8 cellular contexts compared by ENCODE assay signal in genomic region chr14:50943943-50944646, GRCh38. TPM values are rescaled to one million over a fixed set of nuclear protein-coding genes. Genes with fewer than 3 reads are reported as not detected.
DNase-seq lines count a peak whose midpoint lies in the region; ATAC-seq lines count a peak whose summit lies in the region.

TSS of gene PYGL (minus strand) at chr14:50944483. CDS start at chr14:50944403, 80 bp downstream.

- ATAC-seq in GM19351 (IDR thresholded peaks at IDR 0.05; ENCODE audit: unreplicated experiment) (peak; percentile 88), T-cell (replicated peaks in 1 of 4) (peak; percentile 47 to 72 (median 61)), left lobe of liver (peak; percentile 88), GM18517 (IDR thresholded peaks at IDR 0.05; ENCODE audit: unreplicated experiment) (no peak)

- no peak within 1 kb of the TSS for H3K27ac Mint-ChIP-seq in T-cell
- peak within 1 kb of the TSS; percentile 94 for H3K27ac Mint-ChIP-seq in dendritic cell treated with granulocyte-macrophage colony-stimulating factor and Interleukin-4, amounts not matched to agents 40 ng/mL and 50 ng/mL, for 4 days

- H3K27me3 Mint-ChIP-seq in T-cell, result peaks cover 38 to 47% of the 10 kb centered on the region in 2 donors
- no peaks in the 10 kb centered on the region for H3K27me3 Mint-ChIP-seq in dendritic cell treated with granulocyte-macrophage colony-stimulating factor and Interleukin-4, amounts not matched to agents 40 ng/mL and 50 ng/mL, for 4 days

- peak within 1 kb of the TSS; percentile 53 for H3K4me3 ChIP-seq in Jurkat, Clone E6-1 (ENCODE audit: low read length)

- H3K4me1 Mint-ChIP-seq in T-cell, result peaks cover 10 to 16% (median 11%) of the 10 kb centered on the region in 3 donors
- H3K4me1 Mint-ChIP-seq in dendritic cell treated with granulocyte-macrophage colony-stimulating factor and Interleukin-4, amounts not matched to agents 40 ng/mL and 50 ng/mL, for 4 days (ENCODE audit: low read depth), result peaks cover 34% of the 10 kb centered on the region

- POLR2A ChIA-PET in T-cell (lab: Charles Lee), result no interaction called here

- H3K4me3 Mint-ChIP-seq in T-cell, result peak within 1 kb of the TSS; percentile 76 to 90 (median 80)
- H3K4me3 Mint-ChIP-seq in dendritic cell treated with granulocyte-macrophage colony-stimulating factor and Interleukin-4, amounts not matched to agents 40 ng/mL and 50 ng/mL, for 4 days, result peak within 1 kb of the TSS; percentile 92

- peak; percentile 88 for DNase-seq in CD1c-positive myeloid dendritic cell (ENCODE audit: extremely low spot score)
- DNase-seq in Jurkat, Clone E6-1 (ENCODE audit: low read depth, low spot score), result no peak
- peak in 15 of 34 experiments; percentile 2 to 32 (median 12) for DNase-seq in T-cell
- peak; percentile 90 for DNase-seq in left lobe of liver (ENCODE audit: low spot score)
- DNase-seq in stimulated activated CD4-positive, alpha-beta T cell treated with anti-CD3 and anti-CD28 coated beads, Interleukin-4, amount 100 ng/mL, for 1 hour, result peak; percentile 28

- no peaks in the 10 kb centered on the region for H3K36me3 Mint-ChIP-seq in T-cell
- H3K36me3 Mint-ChIP-seq in dendritic cell treated with granulocyte-macrophage colony-stimulating factor and Interleukin-4, amounts not matched to agents 40 ng/mL and 50 ng/mL, for 4 days (ENCODE audit: low read depth), result peaks cover 35% of the 10 kb centered on the region

- intact Hi-C loops in dendritic cell treated with granulocyte-macrophage colony-stimulating factor and Interleukin-4, amounts not matched to agents 40 ng/mL and 50 ng/mL, for 4 days (cut with micrococcal nuclease), result loop anchor here (2.0 kb wide), 1 partner anchor 297 kb away; the partner anchor contains the start of gene TMX1

- CTCF ChIA-PET in T-cell (lab: Charles Lee), result no interaction called here

- no peaks in the 10 kb centered on the region for H3K9me3 Mint-ChIP-seq in T-cell
- no peaks in the 10 kb centered on the region for H3K9me3 Mint-ChIP-seq in dendritic cell treated with granulocyte-macrophage colony-stimulating factor and Interleukin-4, amounts not matched to agents 40 ng/mL and 50 ng/mL, for 4 days

RNA-seq across cellular contexts. Expression of gene PYGL, which starts in this region (rescaled TPM):
- polyA plus RNA-seq in Jurkat, Clone E6-1 (2012; ENCODE audit: insufficient read depth, insufficient read length), result 6.2 TPM
- under 1 TPM; 0.44 to 0.90 (median 0.65) TPM for total RNA-seq in T-cell
- total RNA-seq in left lobe of liver, result 99.1 TPM

Comparison
In these comparisons a context has a peak if more than half of its experiments do, and no peak if none do; other contexts are left out.
1. RNA of gene PYGL (total RNA-seq): 99.1 TPM in left lobe of liver (single experiment); 0.44 to 0.90 TPM in T-cell; every median in the first group is over 10 times any median in the second.
2. Peak in ATAC-seq in T-cell; RNA of the gene not detected or under 1 TPM.